Comparison of ENCODE assay signal across 21 cellular contexts in genomic region chr5:14057289-14057688, GRCh38.
DNase-seq lines count a peak whose midpoint lies in the region; ATAC-seq, FAIRE-seq and TF ChIP-seq lines count a peak whose summit lies in the region.
"Had no signal": no experiment of that assay in that cellular context is flagged by ENCODE, and none has a peak within 500 bp of the region (broad histone marks: within the 10 kb centered on the region; RNA-seq: fewer than 3 reads in every experiment).

No MANE protein-coding gene starts in this region.

- H2BK120ac ChIP-seq in mesenchymal stem cell (ENCODE audit: low read depth, low read length), result no peak overlapping the region

- peaks cover 2% of the 10 kb centered on the region for H3K36me3 Mint-ChIP-seq in astrocyte (ENCODE audit: low read depth, unreplicated experiment)
- H3K36me3 Mint-ChIP-seq: T-cell had no signal

- H3K18ac ChIP-seq in mesenchymal stem cell (ENCODE audit: low read depth in 1 of 2, low read length in 2 of 2), result no peak overlapping the region

- no peak overlapping the region for H3K4me3 ChIP-seq in AG04450 (ENCODE audit: low read depth, low read length)
- no peak overlapping the region for H3K4me3 ChIP-seq in astrocyte (ENCODE audit: insufficient read depth, low read depth, low read length)
- H3K4me3 ChIP-seq in mesenchymal stem cell (ENCODE audit: insufficient read depth in 1 of 2, low read depth in 1 of 2, low read length in 2 of 2), result no peak overlapping the region
- H3K4me3 ChIP-seq: BLaER1 treated with 17β-estradiol and CSF1 and Interleukin-3, amounts not matched to agents 10 nM and 100 nM had no signal

- ATAC-seq in HG02938 (IDR thresholded peaks at IDR 0.05; ENCODE audit: unreplicated experiment), result no peak
- ATAC-seq: T-cell had no signal

- no peak overlapping the region for H4K91ac ChIP-seq in mesenchymal stem cell (ENCODE audit: low read length)

- CTCF ChIA-PET in AG04450 (lab: Charles Lee), result no interaction called here

- 79% methylated on average over 6 of the region's 7 CpGs for WGBS in mesenchymal stem cell

- no peaks in the 10 kb centered on the region for H4K20me1 ChIP-seq in astrocyte (ENCODE audit: insufficient read depth, low read length)
- H4K20me1 ChIP-seq: BLaER1 treated with 17β-estradiol and CSF1 and Interleukin-3, amounts not matched to agents 10 nM and 100 nM had no signal

- H3K4me3 Mint-ChIP-seq in astrocyte (ENCODE audit: unreplicated experiment), result no peak overlapping the region
- H3K4me3 Mint-ChIP-seq: CD4-positive, alpha-beta T cell; T-cell had no signal

- peaks cover 20% of the 10 kb centered on the region for H3K4me1 Mint-ChIP-seq in astrocyte (ENCODE audit: low read depth, unreplicated experiment)
- H3K4me1 Mint-ChIP-seq: T-cell had no signal

- H3K4me1 ChIP-seq in astrocyte (ENCODE audit: insufficient read depth, low read length) (peaks cover 17% of the 10 kb centered on the region), mesenchymal stem cell (ENCODE audit: control insufficient read depth, insufficient read depth, low read depth, low read length) (peaks cover 7% of the 10 kb centered on the region)
- H3K4me1 ChIP-seq: BLaER1 treated with 17β-estradiol and CSF1 and Interleukin-3, amounts not matched to agents 10 nM and 100 nM had no signal

- H3K9me3 Mint-ChIP-seq in astrocyte (ENCODE audit: unreplicated experiment), result peaks cover 2% of the 10 kb centered on the region
- H3K9me3 Mint-ChIP-seq: CD4-positive, alpha-beta T cell had no signal

- no peak overlapping the region for H3K14ac ChIP-seq in mesenchymal stem cell (ENCODE audit: low read length in 2 of 2)

- H3K23ac ChIP-seq in mesenchymal stem cell (ENCODE audit: low read length in 2 of 2), result no peak overlapping the region

- H2BK12ac ChIP-seq in mesenchymal stem cell (ENCODE audit: low read length in 2 of 2), result no peak overlapping the region

- H3K9me3 ChIP-seq in AG04450 (ENCODE audit: control insufficient read depth, insufficient read depth, low read length) (peaks cover 6% of the 10 kb centered on the region; the same call in 1 of the 2 replicates), astrocyte (ENCODE audit: insufficient read depth, low read depth, low read length) (no peaks in the 10 kb centered on the region), mesenchymal stem cell (ENCODE audit: control insufficient read depth, low read length) (no peaks in the 10 kb centered on the region)

- no peaks in the 10 kb centered on the region for H3K79me1 ChIP-seq in mesenchymal stem cell (replicated peaks; ENCODE audit: low read length, poor library complexity, severe bottlenecking)

- no peaks in the 10 kb centered on the region for H3K36me3 ChIP-seq in astrocyte (ENCODE audit: insufficient read depth, low read length)
- H3K36me3 ChIP-seq in mesenchymal stem cell (ENCODE audit: control insufficient read depth in 1 of 2, insufficient read depth in 2 of 2, low read depth in 1 of 2, low read length in 2 of 2), result no peaks in the 10 kb centered on the region
- H3K36me3 ChIP-seq: BLaER1 treated with 17β-estradiol and CSF1 and Interleukin-3, amounts not matched to agents 10 nM and 100 nM had no signal

- no peak overlapping the region for H2BK5ac ChIP-seq in mesenchymal stem cell (ENCODE audit: low read depth, low read length, poor library complexity, severe bottlenecking)

- no peaks in the 10 kb centered on the region for H3K79me2 ChIP-seq in astrocyte (ENCODE audit: insufficient read depth, low read length)

- DNase-seq in AG04450 (ENCODE audit: low read depth, low spot score) (no peak), astrocyte (ENCODE audit: low read depth) (no peak), mesenchymal stem cell (no peak), NCI-H2107 (lab: John Stamatoyannopoulos, UW) (no peak), AG08396 (ENCODE audit: low spot score) (no peak)
- DNase-seq: 8988T; AML-193; CD4-positive, alpha-beta T cell; KBM-7; NCI-H1105 treated with DMSO at 0.1 percent for 48 hours; NCI-H146; NCI-H1930; NCI-H446 treated with DMSO at 0.1 percent for 48 hours; NCI-H526; T-cell had no signal

- peak overlapping the region; percentile 41 for H3K27ac ChIP-seq in AG04450 (ENCODE audit: low read depth, low read length)
- H3K27ac ChIP-seq in astrocyte (ENCODE audit: low read depth, low read length), result no peak overlapping the region
- peak overlapping the region; percentile 17 for H3K27ac ChIP-seq in mesenchymal stem cell (ENCODE audit: low read length, poor library complexity, severe bottlenecking)
- H3K27ac ChIP-seq: BLaER1 treated with 17β-estradiol and CSF1 and Interleukin-3, amounts not matched to agents 10 nM and 100 nM had no signal

- POLR2A ChIA-PET in AG04450 (lab: Yijun Ruan, JAX), result no interaction called here

- no peaks in the 10 kb centered on the region for H3K27me3 Mint-ChIP-seq in astrocyte (ENCODE audit: low read depth, unreplicated experiment)

- H2BK15ac ChIP-seq in mesenchymal stem cell (ENCODE audit: low read depth, poor library complexity, severe bottlenecking), result no peak overlapping the region

- H3K27me3 ChIP-seq in AG04450 (ENCODE audit: control insufficient read depth, insufficient read depth, low read length), result no peaks in the 10 kb centered on the region
- H3K27me3 ChIP-seq in astrocyte (ENCODE audit: insufficient read depth, low read length), result no peaks in the 10 kb centered on the region
- H3K27me3 ChIP-seq in mesenchymal stem cell (ENCODE audit: control insufficient read depth in 1 of 2, insufficient read depth in 1 of 2, low read length in 2 of 2), result no peaks in the 10 kb centered on the region
- H3K27me3 ChIP-seq: BLaER1 treated with 17β-estradiol and CSF1 and Interleukin-3, amounts not matched to agents 10 nM and 100 nM had no signal

- TF ChIP-seq CTCF in AG04450 (IDR thresholded peaks at IDR 0.05; ENCODE audit: low read depth, low read length) (no peak), astrocyte (IDR thresholded peaks at IDR 0.05; ENCODE audit: insufficient read depth, low read depth, low read length) (no peak)

- no peak overlapping the region for H3K4me2 ChIP-seq in astrocyte (ENCODE audit: low read length)
- H3K4me2 ChIP-seq in mesenchymal stem cell (ENCODE audit: low read length, poor library complexity, severe bottlenecking), result no peak overlapping the region
- H3K4me2 ChIP-seq: BLaER1 treated with 17β-estradiol and CSF1 and Interleukin-3, amounts not matched to agents 10 nM and 100 nM had no signal

- H2AFZ ChIP-seq in astrocyte (ENCODE audit: low read depth, low read length), result no peak overlapping the region
- H2AFZ ChIP-seq in mesenchymal stem cell (ENCODE audit: low read depth, low read length), result no peak overlapping the region

- no peak overlapping the region for H3K9ac ChIP-seq in astrocyte (ENCODE audit: low read length)
- H3K9ac ChIP-seq in mesenchymal stem cell (ENCODE audit: low read length), result no peak overlapping the region
- H3K9ac ChIP-seq: BLaER1 treated with 17β-estradiol and CSF1 and Interleukin-3, amounts not matched to agents 10 nM and 100 nM had no signal

- no peak overlapping the region for H3K4ac ChIP-seq in mesenchymal stem cell (ENCODE audit: low read depth in 1 of 2, low read length in 2 of 2)

- no peak for TF ChIP-seq RAD21 in Ishikawa (IDR thresholded peaks at IDR 0.05; ENCODE audit: low read depth)

- H4K8ac ChIP-seq in mesenchymal stem cell (ENCODE audit: low read length), result no peak overlapping the region

- H2AK5ac ChIP-seq in mesenchymal stem cell (ENCODE audit: low read length, severe bottlenecking), result no peak overlapping the region

- peak overlapping the region; percentile 80 for H3K27ac Mint-ChIP-seq in astrocyte (ENCODE audit: unreplicated experiment)
- H3K27ac Mint-ChIP-seq: CD4-positive, alpha-beta T cell; T-cell had no signal

- no peak for FAIRE-seq in astrocyte (lab: Jason Lieb, UNC)
- FAIRE-seq: D721Med, GM18507, RCC 7860 had no signal

- TF ChIP-seq EP300 in Ishikawa (IDR thresholded peaks at IDR 0.05; ENCODE audit: borderline replicate concordance), result no peak

TF ChIP-seq in Ishikawa, 13 proteins besides CTCF, POLR2A, EP300 and RAD21:
- no peak for TF ChIP-seq FOXM1 (IDR thresholded peaks at IDR 0.05; ENCODE audit: borderline replicate concordance, low read depth)
- no peak for TF ChIP-seq TEAD4 (IDR thresholded peaks at IDR 0.05)
- peak; percentile 46 for TF ChIP-seq NFIC (IDR thresholded peaks at IDR 0.05)
- TF ChIP-seq MAX (IDR thresholded peaks at IDR 0.05), result no peak
- TF ChIP-seq CREB1 (IDR thresholded peaks at IDR 0.05; ENCODE audit: low read depth), result no peak
- TF ChIP-seq CEBPB (IDR thresholded peaks at IDR 0.05), result no peak
- no peak for TF ChIP-seq ZBTB7A (IDR thresholded peaks at IDR 0.05; ENCODE audit: low read depth)
- TF ChIP-seq, protein P1, sequence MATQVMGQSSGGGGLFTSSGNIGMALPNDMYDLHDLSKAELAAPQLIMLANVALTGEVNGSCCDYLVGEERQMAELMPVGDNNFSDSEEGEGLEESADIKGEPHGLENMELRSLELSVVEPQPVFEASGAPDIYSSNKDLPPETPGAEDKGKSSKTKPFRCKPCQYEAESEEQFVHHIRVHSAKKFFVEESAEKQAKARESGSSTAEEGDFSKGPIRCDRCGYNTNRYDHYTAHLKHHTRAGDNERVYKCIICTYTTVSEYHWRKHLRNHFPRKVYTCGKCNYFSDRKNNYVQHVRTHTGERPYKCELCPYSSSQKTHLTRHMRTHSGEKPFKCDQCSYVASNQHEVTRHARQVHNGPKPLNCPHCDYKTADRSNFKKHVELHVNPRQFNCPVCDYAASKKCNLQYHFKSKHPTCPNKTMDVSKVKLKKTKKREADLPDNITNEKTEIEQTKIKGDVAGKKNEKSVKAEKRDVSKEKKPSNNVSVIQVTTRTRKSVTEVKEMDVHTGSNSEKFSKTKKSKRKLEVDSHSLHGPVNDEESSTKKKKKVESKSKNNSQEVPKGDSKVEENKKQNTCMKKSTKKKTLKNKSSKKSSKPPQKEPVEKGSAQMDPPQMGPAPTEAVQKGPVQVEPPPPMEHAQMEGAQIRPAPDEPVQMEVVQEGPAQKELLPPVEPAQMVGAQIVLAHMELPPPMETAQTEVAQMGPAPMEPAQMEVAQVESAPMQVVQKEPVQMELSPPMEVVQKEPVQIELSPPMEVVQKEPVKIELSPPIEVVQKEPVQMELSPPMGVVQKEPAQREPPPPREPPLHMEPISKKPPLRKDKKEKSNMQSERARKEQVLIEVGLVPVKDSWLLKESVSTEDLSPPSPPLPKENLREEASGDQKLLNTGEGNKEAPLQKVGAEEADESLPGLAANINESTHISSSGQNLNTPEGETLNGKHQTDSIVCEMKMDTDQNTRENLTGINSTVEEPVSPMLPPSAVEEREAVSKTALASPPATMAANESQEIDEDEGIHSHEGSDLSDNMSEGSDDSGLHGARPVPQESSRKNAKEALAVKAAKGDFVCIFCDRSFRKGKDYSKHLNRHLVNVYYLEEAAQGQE (IDR thresholded peaks at IDR 0.05; ENCODE audit: low read depth), result no peak
